Comparison of ENCODE assay signal across 16 cellular contexts in genomic region chr20:3311623-3312022, GRCh38.
DNase-seq lines count a peak whose midpoint lies in the region; ATAC-seq, FAIRE-seq and TF ChIP-seq lines count a peak whose summit lies in the region.
"Had no signal": no experiment of that assay in that cellular context is flagged by ENCODE, and none has a peak within 500 bp of the region (broad histone marks: within the 10 kb centered on the region; RNA-seq: fewer than 3 reads in every experiment).

No MANE protein-coding gene starts in this region.

- H3K4me1 ChIP-seq in A549: peaks cover 44% of the 10 kb centered on the region
- H3K4me1 ChIP-seq in esophagus squamous epithelium: peaks cover 26 to 61% (median 46%) of the 10 kb centered on the region in 3 donors
- peaks cover 35 to 51% (median 38%) of the 10 kb centered on the region in 3 donors for H3K4me1 ChIP-seq in skeletal muscle tissue (ENCODE audit: control insufficient read depth in 3 of 3, insufficient read depth in 3 of 3, low read length in 3 of 3)

- TF ChIP-seq EP300 in A549 (IDR thresholded peaks at IDR 0.05): no peak

- no peak for TF ChIP-seq POLR2A in A549 (IDR thresholded peaks at IDR 0.05; ENCODE audit: low read length)
- no peak for TF ChIP-seq POLR2A in NB4 (IDR thresholded peaks at IDR 0.05; ENCODE audit: extremely low read depth, insufficient read length)
- no peak for TF ChIP-seq POLR2A in esophagus squamous epithelium (IDR thresholded peaks at IDR 0.05)

- no peak overlapping the region for H3K9ac ChIP-seq in skeletal muscle tissue (ENCODE audit: low read depth in 1 of 3, low read length in 3 of 3)

- H3K27ac ChIP-seq in A549 (peak overlapping the region; percentile 79 to 82; a peak in 4 of 6 replicates), esophagus squamous epithelium (peak overlapping the region; percentile 39 to 78 (median 62)), skeletal muscle tissue (ENCODE audit: low read depth, low read length) (peak overlapping the region; percentile 81)

- CTCF ChIA-PET in A549 (lab: Yijun Ruan, JAX): interaction anchor here (0.5 to 7.0 kb wide), 6 partner anchors 8 to 527 kb away, joined by 3 to 105 read pairs (median 3); no protein-coding TSS in a partner anchor

- WGBS in A549 (ENCODE audit: missing lambda C conversion rate): 92% methylated on average over 2 of the region's 2 CpGs
- WGBS in esophagus squamous epithelium, 2 donors: 28 to 59% methylated on average over 2 of the region's 2 CpGs

- POLR2A ChIA-PET in A549 (lab: Yijun Ruan, JAX): interaction anchor here (1.2 kb wide), 1 partner anchor 96 kb away, joined by 3 read pairs; no protein-coding TSS in a partner anchor

- DNase-seq in A549 (ENCODE audit: low read depth in 1 of 2, low spot score in 1 of 2) (no peak), NB4 (ENCODE audit: low read depth) (peak; percentile 19), esophagus squamous epithelium (lab: John Stamatoyannopoulos, UW) (no peak), NCI-H128 (lab: John Stamatoyannopoulos, UW; ENCODE audit: unreplicated experiment) (no peak), germinal center (ENCODE audit: low spot score) (no peak)
- DNase-seq: CD8-positive, alpha-beta memory T cell; GOT3; NCI-H1105 treated with DMSO at 0.1 percent for 48 hours; NCI-H1694 treated with DMSO at 0.1 percent for 48 hours; SIG-M5 had no signal

- no peak overlapping the region for H3K4me2 ChIP-seq in A549

- ATAC-seq in A549 (no peak), GM19328 (IDR thresholded peaks at IDR 0.05; ENCODE audit: unreplicated experiment) (no peak)

- no peak for FAIRE-seq in A549 (lab: Jason Lieb, UNC)
- FAIRE-seq: D721Med, GM12892, GM18507 had no signal

- TF ChIP-seq CTCF in A549 (IDR thresholded peaks at IDR 0.05) (no peak), NB4 (IDR thresholded peaks at IDR 0.05; ENCODE audit: low read depth, low read length) (no peak), esophagus squamous epithelium (IDR thresholded peaks at IDR 0.05) (no peak)

- H3K27me3 ChIP-seq in esophagus squamous epithelium (no peaks in the 10 kb centered on the region), skeletal muscle tissue (ENCODE audit: control insufficient read depth in 3 of 3, insufficient read depth in 3 of 3, low read length in 3 of 3) (no peaks in the 10 kb centered on the region)
- H3K27me3 ChIP-seq: BLaER1 treated with 17β-estradiol and CSF1 and Interleukin-3, amounts not matched to agents 10 nM and 100 nM had no signal

- intact Hi-C loops in esophagus squamous epithelium (cut with DNase I): loop anchor here (10.0 kb wide), 1 partner anchor 97 kb away; no protein-coding TSS in a partner anchor

- peaks cover 5 to 82% (median 16%) of the 10 kb centered on the region in 3 donors for H3K36me3 ChIP-seq in esophagus squamous epithelium
- H3K36me3 ChIP-seq in skeletal muscle tissue (ENCODE audit: control insufficient read depth in 3 of 3, insufficient read depth in 3 of 3, low read length in 3 of 3): peaks cover 3 to 11% (median 4%) of the 10 kb centered on the region in 3 donors

- H3K9me3 ChIP-seq in A549: no peaks in the 10 kb centered on the region
- H3K9me3 ChIP-seq in esophagus squamous epithelium: no peaks in the 10 kb centered on the region
- no peaks in the 10 kb centered on the region for H3K9me3 ChIP-seq in skeletal muscle tissue (ENCODE audit: control insufficient read depth in 3 of 3, low read length in 3 of 3)
- H3K9me3 ChIP-seq: BLaER1 treated with 17β-estradiol and CSF1 and Interleukin-3, amounts not matched to agents 10 nM and 100 nM had no signal

- no peak for TF ChIP-seq RAD21 in A549 (conservative IDR thresholded peaks at IDR 0.05 in 1 of 2, IDR thresholded peaks at IDR 0.05 in 1 of 2)

- H3K4me3 ChIP-seq in A549: no peak overlapping the region
- H3K4me3 ChIP-seq in NB4 (ENCODE audit: low read depth, low read length): no peak overlapping the region
- no peak overlapping the region for H3K4me3 ChIP-seq in esophagus squamous epithelium
- no peak overlapping the region for H3K4me3 ChIP-seq in skeletal muscle tissue (ENCODE audit: low read length in 3 of 3)
- H3K4me3 ChIP-seq: BLaER1 treated with 17β-estradiol and CSF1 and Interleukin-3, amounts not matched to agents 10 nM and 100 nM had no signal

TF ChIP-seq in A549, 52 proteins besides CTCF, POLR2A, EP300 and RAD21:
- TF ChIP-seq CBX8 (IDR thresholded peaks at IDR 0.05): no peak
TF ChIP-seq in A549: peak in this region for 0.
